Comparison of ENCODE assay signal across 1 cellular context in the genomic region with DNA sequence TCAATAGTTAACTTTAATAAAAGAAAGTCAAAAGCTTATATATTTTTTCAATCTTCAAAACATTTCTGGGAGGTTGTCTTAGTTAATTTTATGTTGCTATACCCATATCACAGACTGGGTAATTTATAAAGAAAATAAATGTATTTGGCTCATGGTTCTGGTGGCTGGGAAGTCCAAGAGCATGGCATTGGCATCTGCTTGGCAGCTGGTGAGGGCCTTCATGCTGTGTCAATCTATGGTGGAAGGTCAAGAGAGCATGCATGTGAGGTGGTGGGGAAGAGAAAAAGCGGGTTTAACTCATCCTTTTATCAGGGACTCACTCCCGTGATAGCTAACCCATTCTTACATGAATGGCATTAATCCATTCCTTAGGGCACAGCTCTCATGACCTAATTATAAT.
TF ChIP-seq lines count a peak whose summit lies in the region.

No MANE protein-coding gene starts in this region.

TF ChIP-seq in IMR-90, 13 proteins besides CTCF, POLR2A, EP300 and RAD21 (continued from another document):
- no peak for TF ChIP-seq RCOR1 (IDR thresholded peaks at IDR 0.05; ENCODE audit: insufficient replicate concordance, low read length)
- TF ChIP-seq, protein P1, sequence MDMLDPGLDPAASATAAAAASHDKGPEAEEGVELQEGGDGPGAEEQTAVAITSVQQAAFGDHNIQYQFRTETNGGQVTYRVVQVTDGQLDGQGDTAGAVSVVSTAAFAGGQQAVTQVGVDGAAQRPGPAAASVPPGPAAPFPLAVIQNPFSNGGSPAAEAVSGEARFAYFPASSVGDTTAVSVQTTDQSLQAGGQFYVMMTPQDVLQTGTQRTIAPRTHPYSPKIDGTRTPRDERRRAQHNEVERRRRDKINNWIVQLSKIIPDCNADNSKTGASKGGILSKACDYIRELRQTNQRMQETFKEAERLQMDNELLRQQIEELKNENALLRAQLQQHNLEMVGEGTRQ (IDR thresholded peaks at IDR 0.05; ENCODE audit: low read depth, low read length): no peak
- TF ChIP-seq FOS (IDR thresholded peaks at IDR 0.05; ENCODE audit: low read depth, low read length): no peak
- no peak for TF ChIP-seq NFE2L2 (IDR thresholded peaks at IDR 0.05; ENCODE audit: low read depth, low read length)
- TF ChIP-seq, protein P2, sequence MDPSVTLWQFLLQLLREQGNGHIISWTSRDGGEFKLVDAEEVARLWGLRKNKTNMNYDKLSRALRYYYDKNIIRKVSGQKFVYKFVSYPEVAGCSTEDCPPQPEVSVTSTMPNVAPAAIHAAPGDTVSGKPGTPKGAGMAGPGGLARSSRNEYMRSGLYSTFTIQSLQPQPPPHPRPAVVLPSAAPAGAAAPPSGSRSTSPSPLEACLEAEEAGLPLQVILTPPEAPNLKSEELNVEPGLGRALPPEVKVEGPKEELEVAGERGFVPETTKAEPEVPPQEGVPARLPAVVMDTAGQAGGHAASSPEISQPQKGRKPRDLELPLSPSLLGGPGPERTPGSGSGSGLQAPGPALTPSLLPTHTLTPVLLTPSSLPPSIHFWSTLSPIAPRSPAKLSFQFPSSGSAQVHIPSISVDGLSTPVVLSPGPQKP (IDR thresholded peaks at IDR 0.05; ENCODE audit: borderline replicate concordance, low read depth, low read length): no peak
- TF ChIP-seq MAZ (IDR thresholded peaks at IDR 0.05; ENCODE audit: borderline replicate concordance, low read depth, low read length): no peak
